In genomic region chr9:20625003-20625349, GRCh38 we compare ENCODE assay signal across 7 cellular contexts. TPM values are rescaled to one million over a fixed set of nuclear protein-coding genes. Genes with fewer than 3 reads are reported as not detected.
DNase-seq lines count a peak whose midpoint lies in the region; ATAC-seq and TF ChIP-seq lines count a peak whose summit lies in the region.

No MANE protein-coding gene starts in this region.

- H3K4me3 Mint-ChIP-seq in endodermal cell = peak overlapping the region; percentile 75

- H3K27ac Mint-ChIP-seq in endodermal cell = no peak overlapping the region

- H3K79me2 ChIP-seq in PC-9 (ENCODE audit: low read depth) = no peaks in the 10 kb centered on the region

- no peaks in the 10 kb centered on the region for H3K36me3 Mint-ChIP-seq in endodermal cell (ENCODE audit: low read depth)

- CTCF ChIA-PET in PC-9 (lab: Charles Lee) = no interaction called here

- H3K27ac ChIP-seq in PC-9 (no peak overlapping the region), endodermal cell (ENCODE audit: low read depth, low read length) (no peak overlapping the region), psoas muscle (no peak overlapping the region)

- H3K27me3 Mint-ChIP-seq in endodermal cell (ENCODE audit: insufficient read depth) = peaks cover 38% of the 10 kb centered on the region

- TF ChIP-seq CTCF in PC-9 (conservative IDR thresholded peaks at IDR 0.05) = 0 out of 2 replicates have a peak, but pooled peaks have one; percentile 32
- TF ChIP-seq CTCF in endodermal cell (conservative IDR thresholded peaks at IDR 0.05) = peak; percentile 12
- TF ChIP-seq CTCF in psoas muscle (IDR thresholded peaks at IDR 0.05) = no peak

- H3K9me3 ChIP-seq in PC-9 (ENCODE audit: insufficient read depth, low read depth) (no peaks in the 10 kb centered on the region), endodermal cell (ENCODE audit: control insufficient read depth, low read length) (no peaks in the 10 kb centered on the region), psoas muscle (no peaks in the 10 kb centered on the region), HAP-1 (no peaks in the 10 kb centered on the region)

- H3K9ac ChIP-seq in endodermal cell (ENCODE audit: extremely low read depth, low read length, poor library complexity, severe bottlenecking) = no peak overlapping the region

- in situ Hi-C loops in HAP-1 (cut with MboI; ENCODE audit: low sequenced_read_pairs) = no loop called here

- POLR2A ChIA-PET in PC-9 (lab: Charles Lee; ENCODE audit: unreplicated experiment) = no interaction called here

- H4K20me1 ChIP-seq in PC-9 (ENCODE audit: insufficient read depth) = no peaks in the 10 kb centered on the region

- WGBS in endodermal cell (ENCODE audit: insufficient coverage in 1 of 2, insufficient read length in 1 of 2), 2 experiments = 86 to 100% methylated on average over 1 to 2 of the region's 2 CpGs
- 31 to 46% (median 43%) methylated on average over 2 of the region's 2 CpGs for WGBS in psoas muscle, 3 donors

- H3K4me3 ChIP-seq in GM08714 (ENCODE audit: low read length) (peak overlapping the region; percentile 68; the same call in 1 of the 2 replicates), PC-9 (no peak overlapping the region), endodermal cell (ENCODE audit: low read length) (peak overlapping the region; percentile 89), psoas muscle (peak overlapping the region; percentile 71), HAP-1 (no peak overlapping the region)

- H3K9me3 Mint-ChIP-seq in endodermal cell = no peaks in the 10 kb centered on the region

- peaks cover 8% of the 10 kb centered on the region; the same call in 1 of the 2 replicates for H3K27me3 ChIP-seq in PC-9 (ENCODE audit: insufficient read depth, low read depth)
- H3K27me3 ChIP-seq in endodermal cell (ENCODE audit: control insufficient read depth, insufficient read depth, low read length, poor library complexity, severe bottlenecking) = peaks cover 17% of the 10 kb centered on the region
- H3K27me3 ChIP-seq in psoas muscle (ENCODE audit: insufficient read depth in 3 of 3, low read length in 2 of 3) = no peaks in the 10 kb centered on the region
- H3K27me3 ChIP-seq in HAP-1 (ENCODE audit: low read depth) = peaks cover 3% of the 10 kb centered on the region; the same call in 1 of the 2 replicates

- no peaks in the 10 kb centered on the region for H3K36me3 ChIP-seq in PC-9 (ENCODE audit: low read depth)
- no peaks in the 10 kb centered on the region for H3K36me3 ChIP-seq in endodermal cell (ENCODE audit: control insufficient read depth, insufficient read depth, low read length)
- H3K36me3 ChIP-seq in psoas muscle (ENCODE audit: insufficient read depth in 1 of 2, low read depth in 1 of 2) = no peaks in the 10 kb centered on the region
- no peaks in the 10 kb centered on the region for H3K36me3 ChIP-seq in HAP-1 (replicated peaks)

- no peak for ATAC-seq in psoas muscle
- no peak for ATAC-seq in GM18909 (IDR thresholded peaks at IDR 0.05; ENCODE audit: poor library complexity, unreplicated experiment)
- no peak for ATAC-seq in HG02610 (IDR thresholded peaks at IDR 0.05; ENCODE audit: unreplicated experiment)

- no peak overlapping the region for H3K4me2 ChIP-seq in PC-9

- no peak overlapping the region for H2AFZ ChIP-seq in PC-9

- 0 out of 2 replicates have a peak, but pooled peaks cover 4% of the 10 kb centered on the region for H3K4me1 ChIP-seq in PC-9 (replicated peaks; ENCODE audit: insufficient read depth)
- H3K4me1 ChIP-seq in endodermal cell (ENCODE audit: control insufficient read depth, insufficient read depth, low read length) = no peaks in the 10 kb centered on the region
- H3K4me1 ChIP-seq in psoas muscle = peaks cover 10% of the 10 kb centered on the region
- peaks cover 43% of the 10 kb centered on the region for H3K4me1 ChIP-seq in HAP-1

- no peak for DNase-seq in PC-9
- no peak for DNase-seq in endodermal cell
- DNase-seq in psoas muscle = no peak
- DNase-seq in HAP-1 (ENCODE audit: low spot score in 2 of 2) = no peak

- no peaks in the 10 kb centered on the region for H3F3A ChIP-seq in PC-9 (ENCODE audit: insufficient read depth, low read depth)

- BruUV-seq in PC-9 (replicated peaks; lab: Mats Ljungman, UMichigan) = no TSS peak

- no peaks in the 10 kb centered on the region for H3K9me2 ChIP-seq in PC-9 (ENCODE audit: insufficient read depth)

- peaks cover 19% of the 10 kb centered on the region for H3K4me1 Mint-ChIP-seq in endodermal cell

- intact Hi-C loops in PC-9 (cut with micrococcal nuclease; ENCODE audit: unreplicated experiment) = loop anchor here (2.0 to 10.0 kb wide), 2 partner anchors 110 to 486 kb away; no protein-coding TSS in a partner anchor
- intact Hi-C loops in psoas muscle (cut with DNase I) = loop anchor here (5.0 to 10.0 kb wide), 4 partner anchors 270 to 490 kb away; no protein-coding TSS in a partner anchor

RNA-seq across cellular contexts. Expression of gene MLLT3, which starts 2.7 kb away (rescaled TPM):
- 21.6 and 21.7 TPM in 2 replicates for total RNA-seq in PC-9 (2021)
- 10 to 100 TPM in 1 of 2 donors, 1 to 10 TPM in 1; 5.5 to 12.2 TPM for total RNA-seq in endodermal cell
- polyA plus RNA-seq in endodermal cell (2013, experiment 1 of 2) = 53.5 TPM
- 49.5 TPM for polyA plus RNA-seq in endodermal cell (2013, experiment 2 of 2)
- total RNA-seq in psoas muscle = 1 to 10 TPM; 2.5 to 6.0 (median 3.2) TPM
- 1 to 10 TPM; 1.2 to 9.8 (median 4.3) TPM for polyA plus RNA-seq in psoas muscle

RNA-seq across cellular contexts. Expression of gene FOCAD, which starts 59.1 kb away (rescaled TPM):
- total RNA-seq in PC-9 (2021) = 12.4 and 17.1 TPM in 2 replicates
- 10 to 100 TPM; 51.6 to 56.8 TPM for total RNA-seq in endodermal cell
- polyA plus RNA-seq in endodermal cell (2013, experiment 1 of 2) = 41.3 TPM
- polyA plus RNA-seq in endodermal cell (2013, experiment 2 of 2) = 52.9 TPM
- total RNA-seq in psoas muscle = 10 to 100 TPM; 12.1 to 24.8 (median 16.6) TPM
- 1 to 10 TPM; 5.8 to 7.0 (median 6.3) TPM for polyA plus RNA-seq in psoas muscle

Comparison
In these comparisons a context has a peak if more than half of its experiments do, and no peak if none do; other contexts are left out.
1. H3K4me3 ChIP-seq: peak in GM08714 (single experiment), endodermal cell (single experiment) and psoas muscle (single experiment); none in PC-9 (single experiment) and HAP-1 (single experiment).